Comparison of ENCODE assay signal across 1 cellular context in genomic region chr11:61752925-61753551, GRCh38.
TF ChIP-seq lines count a peak whose summit lies in the region.

No MANE protein-coding gene starts in this region.

TF ChIP-seq in endothelial cell of umbilical vein, 7 proteins besides CTCF, POLR2A, EP300 and RAD21:
- no peak for TF ChIP-seq MAX (IDR thresholded peaks at IDR 0.05; ENCODE audit: insufficient read depth, insufficient read length)
- TF ChIP-seq POLR2AphosphoS5 (IDR thresholded peaks at IDR 0.05; ENCODE audit: insufficient read depth, low read depth, low read length): no peak
